1 cellular context compared by ENCODE assay signal in the genomic region with DNA sequence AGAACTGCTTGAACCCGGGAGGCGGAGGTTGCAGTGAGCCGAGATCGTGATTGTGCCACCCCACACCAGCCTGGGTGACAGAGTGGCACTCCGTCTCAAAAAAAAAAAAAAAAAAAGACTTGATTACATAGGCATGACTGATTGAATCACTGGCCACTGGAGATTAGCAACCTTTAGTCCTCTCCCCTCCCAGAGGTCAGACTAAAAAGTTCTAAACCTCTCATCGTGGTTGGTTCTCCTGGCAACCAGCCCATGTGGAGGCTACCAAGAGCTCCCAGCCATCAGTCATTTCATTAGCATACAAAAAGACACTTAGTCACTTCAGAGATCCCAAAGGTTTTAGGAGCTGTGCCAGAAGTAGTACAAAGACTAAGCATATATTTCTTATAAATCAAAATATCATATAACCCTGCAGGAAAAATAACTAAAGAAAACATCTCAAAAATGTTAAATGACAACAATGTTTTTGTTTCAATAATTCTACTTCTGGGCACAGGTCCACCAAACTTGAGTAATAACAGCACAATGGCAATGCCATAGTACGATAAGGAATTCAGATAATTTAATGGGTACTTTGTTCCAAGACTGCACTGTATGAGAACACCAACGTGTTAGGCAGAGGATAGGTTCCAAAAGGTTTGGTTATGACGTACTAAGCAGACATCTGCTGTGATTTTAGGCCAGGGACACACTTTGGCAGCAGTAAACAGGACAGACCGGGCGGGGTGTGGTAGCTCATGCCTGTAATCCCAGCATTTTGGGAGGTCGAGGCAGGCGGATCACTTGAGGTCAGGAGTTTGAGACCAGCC.
TF ChIP-seq lines count a peak whose summit lies in the region.

No MANE protein-coding gene starts in this region.

TF ChIP-seq in K562, 482 proteins besides CTCF, POLR2A, EP300 and RAD21 (continues in another document):
- TF ChIP-seq, protein P1, sequence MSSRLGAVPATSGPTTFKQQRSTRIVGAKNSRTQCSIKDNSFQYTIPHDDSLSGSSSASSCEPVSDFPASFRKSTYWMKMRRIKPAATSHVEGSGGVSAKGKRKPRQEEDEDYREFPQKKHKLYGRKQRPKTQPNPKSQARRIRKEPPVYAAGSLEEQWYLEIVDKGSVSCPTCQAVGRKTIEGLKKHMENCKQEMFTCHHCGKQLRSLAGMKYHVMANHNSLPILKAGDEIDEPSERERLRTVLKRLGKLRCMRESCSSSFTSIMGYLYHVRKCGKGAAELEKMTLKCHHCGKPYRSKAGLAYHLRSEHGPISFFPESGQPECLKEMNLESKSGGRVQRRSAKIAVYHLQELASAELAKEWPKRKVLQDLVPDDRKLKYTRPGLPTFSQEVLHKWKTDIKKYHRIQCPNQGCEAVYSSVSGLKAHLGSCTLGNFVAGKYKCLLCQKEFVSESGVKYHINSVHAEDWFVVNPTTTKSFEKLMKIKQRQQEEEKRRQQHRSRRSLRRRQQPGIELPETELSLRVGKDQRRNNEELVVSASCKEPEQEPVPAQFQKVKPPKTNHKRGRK (tag; IDR thresholded peaks at IDR 0.05) = no peak
- TF ChIP-seq TRIM28 (IDR thresholded peaks at IDR 0.05) = no peak
- TF ChIP-seq, protein P2, sequence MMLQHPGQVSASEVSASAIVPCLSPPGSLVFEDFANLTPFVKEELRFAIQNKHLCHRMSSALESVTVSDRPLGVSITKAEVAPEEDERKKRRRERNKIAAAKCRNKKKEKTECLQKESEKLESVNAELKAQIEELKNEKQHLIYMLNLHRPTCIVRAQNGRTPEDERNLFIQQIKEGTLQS (IDR thresholded peaks at IDR 0.05) = peak; percentile 20; the same call in 1 of the 2 replicates
- TF ChIP-seq, protein P2 (CRISPR knock-in tag; conservative IDR thresholded peaks at IDR 0.05) = no peak
- TF ChIP-seq, protein P3, sequence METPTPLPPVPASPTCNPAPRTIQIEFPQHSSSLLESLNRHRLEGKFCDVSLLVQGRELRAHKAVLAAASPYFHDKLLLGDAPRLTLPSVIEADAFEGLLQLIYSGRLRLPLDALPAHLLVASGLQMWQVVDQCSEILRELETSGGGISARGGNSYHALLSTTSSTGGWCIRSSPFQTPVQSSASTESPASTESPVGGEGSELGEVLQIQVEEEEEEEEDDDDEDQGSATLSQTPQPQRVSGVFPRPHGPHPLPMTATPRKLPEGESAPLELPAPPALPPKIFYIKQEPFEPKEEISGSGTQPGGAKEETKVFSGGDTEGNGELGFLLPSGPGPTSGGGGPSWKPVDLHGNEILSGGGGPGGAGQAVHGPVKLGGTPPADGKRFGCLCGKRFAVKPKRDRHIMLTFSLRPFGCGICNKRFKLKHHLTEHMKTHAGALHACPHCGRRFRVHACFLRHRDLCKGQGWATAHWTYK (CRISPR knock-in tag; IDR thresholded peaks at IDR 0.05) = no peak
- TF ChIP-seq ZNF384 (IDR thresholded peaks at IDR 0.05; ENCODE audit: low read depth, low read length) = peak; percentile 88
- peak; percentile 27 for TF ChIP-seq POLR2B (IDR thresholded peaks at IDR 0.05; ENCODE audit: low read depth, partially characterized antibody)
- TF ChIP-seq TEAD1 (CRISPR knock-in tag; IDR thresholded peaks at IDR 0.05) = no peak
- TF ChIP-seq SMARCA4 (IDR thresholded peaks at IDR 0.05) = 0 out of 2 replicates have a peak, but pooled peaks have one; percentile 41
- TF ChIP-seq ZBED1 (IDR thresholded peaks at IDR 0.05) = no peak
- TF ChIP-seq, protein P4, sequence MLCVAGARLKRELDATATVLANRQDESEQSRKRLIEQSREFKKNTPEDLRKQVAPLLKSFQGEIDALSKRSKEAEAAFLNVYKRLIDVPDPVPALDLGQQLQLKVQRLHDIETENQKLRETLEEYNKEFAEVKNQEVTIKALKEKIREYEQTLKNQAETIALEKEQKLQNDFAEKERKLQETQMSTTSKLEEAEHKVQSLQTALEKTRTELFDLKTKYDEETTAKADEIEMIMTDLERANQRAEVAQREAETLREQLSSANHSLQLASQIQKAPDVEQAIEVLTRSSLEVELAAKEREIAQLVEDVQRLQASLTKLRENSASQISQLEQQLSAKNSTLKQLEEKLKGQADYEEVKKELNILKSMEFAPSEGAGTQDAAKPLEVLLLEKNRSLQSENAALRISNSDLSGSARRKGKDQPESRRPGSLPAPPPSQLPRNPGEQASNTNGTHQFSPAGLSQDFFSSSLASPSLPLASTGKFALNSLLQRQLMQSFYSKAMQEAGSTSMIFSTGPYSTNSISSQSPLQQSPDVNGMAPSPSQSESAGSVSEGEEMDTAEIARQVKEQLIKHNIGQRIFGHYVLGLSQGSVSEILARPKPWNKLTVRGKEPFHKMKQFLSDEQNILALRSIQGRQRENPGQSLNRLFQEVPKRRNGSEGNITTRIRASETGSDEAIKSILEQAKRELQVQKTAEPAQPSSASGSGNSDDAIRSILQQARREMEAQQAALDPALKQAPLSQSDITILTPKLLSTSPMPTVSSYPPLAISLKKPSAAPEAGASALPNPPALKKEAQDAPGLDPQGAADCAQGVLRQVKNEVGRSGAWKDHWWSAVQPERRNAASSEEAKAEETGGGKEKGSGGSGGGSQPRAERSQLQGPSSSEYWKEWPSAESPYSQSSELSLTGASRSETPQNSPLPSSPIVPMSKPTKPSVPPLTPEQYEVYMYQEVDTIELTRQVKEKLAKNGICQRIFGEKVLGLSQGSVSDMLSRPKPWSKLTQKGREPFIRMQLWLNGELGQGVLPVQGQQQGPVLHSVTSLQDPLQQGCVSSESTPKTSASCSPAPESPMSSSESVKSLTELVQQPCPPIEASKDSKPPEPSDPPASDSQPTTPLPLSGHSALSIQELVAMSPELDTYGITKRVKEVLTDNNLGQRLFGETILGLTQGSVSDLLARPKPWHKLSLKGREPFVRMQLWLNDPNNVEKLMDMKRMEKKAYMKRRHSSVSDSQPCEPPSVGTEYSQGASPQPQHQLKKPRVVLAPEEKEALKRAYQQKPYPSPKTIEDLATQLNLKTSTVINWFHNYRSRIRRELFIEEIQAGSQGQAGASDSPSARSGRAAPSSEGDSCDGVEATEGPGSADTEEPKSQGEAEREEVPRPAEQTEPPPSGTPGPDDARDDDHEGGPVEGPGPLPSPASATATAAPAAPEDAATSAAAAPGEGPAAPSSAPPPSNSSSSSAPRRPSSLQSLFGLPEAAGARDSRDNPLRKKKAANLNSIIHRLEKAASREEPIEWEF (CRISPR knock-in tag; IDR thresholded peaks at IDR 0.05) = no peak
- no peak for TF ChIP-seq BDP1 (IDR thresholded peaks at IDR 0.05; ENCODE audit: insufficient read depth, insufficient read length)
- no peak for TF ChIP-seq ZNF586 (CRISPR knock-in tag; conservative IDR thresholded peaks at IDR 0.05)
- TF ChIP-seq FOXK2 (conservative IDR thresholded peaks at IDR 0.05 in 1 of 2, IDR thresholded peaks at IDR 0.05 in 1 of 2; ENCODE audit: low read depth in 2 of 2) = no peak
- TF ChIP-seq PRPF4 (IDR thresholded peaks at IDR 0.05; ENCODE audit: insufficient read depth, low read depth, low read length, poor library complexity, severe bottlenecking) = no peak
- TF ChIP-seq, protein P5, sequence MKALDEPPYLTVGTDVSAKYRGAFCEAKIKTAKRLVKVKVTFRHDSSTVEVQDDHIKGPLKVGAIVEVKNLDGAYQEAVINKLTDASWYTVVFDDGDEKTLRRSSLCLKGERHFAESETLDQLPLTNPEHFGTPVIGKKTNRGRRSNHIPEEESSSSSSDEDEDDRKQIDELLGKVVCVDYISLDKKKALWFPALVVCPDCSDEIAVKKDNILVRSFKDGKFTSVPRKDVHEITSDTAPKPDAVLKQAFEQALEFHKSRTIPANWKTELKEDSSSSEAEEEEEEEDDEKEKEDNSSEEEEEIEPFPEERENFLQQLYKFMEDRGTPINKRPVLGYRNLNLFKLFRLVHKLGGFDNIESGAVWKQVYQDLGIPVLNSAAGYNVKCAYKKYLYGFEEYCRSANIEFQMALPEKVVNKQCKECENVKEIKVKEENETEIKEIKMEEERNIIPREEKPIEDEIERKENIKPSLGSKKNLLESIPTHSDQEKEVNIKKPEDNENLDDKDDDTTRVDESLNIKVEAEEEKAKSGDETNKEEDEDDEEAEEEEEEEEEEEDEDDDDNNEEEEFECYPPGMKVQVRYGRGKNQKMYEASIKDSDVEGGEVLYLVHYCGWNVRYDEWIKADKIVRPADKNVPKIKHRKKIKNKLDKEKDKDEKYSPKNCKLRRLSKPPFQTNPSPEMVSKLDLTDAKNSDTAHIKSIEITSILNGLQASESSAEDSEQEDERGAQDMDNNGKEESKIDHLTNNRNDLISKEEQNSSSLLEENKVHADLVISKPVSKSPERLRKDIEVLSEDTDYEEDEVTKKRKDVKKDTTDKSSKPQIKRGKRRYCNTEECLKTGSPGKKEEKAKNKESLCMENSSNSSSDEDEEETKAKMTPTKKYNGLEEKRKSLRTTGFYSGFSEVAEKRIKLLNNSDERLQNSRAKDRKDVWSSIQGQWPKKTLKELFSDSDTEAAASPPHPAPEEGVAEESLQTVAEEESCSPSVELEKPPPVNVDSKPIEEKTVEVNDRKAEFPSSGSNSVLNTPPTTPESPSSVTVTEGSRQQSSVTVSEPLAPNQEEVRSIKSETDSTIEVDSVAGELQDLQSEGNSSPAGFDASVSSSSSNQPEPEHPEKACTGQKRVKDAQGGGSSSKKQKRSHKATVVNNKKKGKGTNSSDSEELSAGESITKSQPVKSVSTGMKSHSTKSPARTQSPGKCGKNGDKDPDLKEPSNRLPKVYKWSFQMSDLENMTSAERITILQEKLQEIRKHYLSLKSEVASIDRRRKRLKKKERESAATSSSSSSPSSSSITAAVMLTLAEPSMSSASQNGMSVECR (CRISPR knock-in tag; IDR thresholded peaks at IDR 0.05) = no peak
- TF ChIP-seq ZNF583 (CRISPR knock-in tag; IDR thresholded peaks at IDR 0.05) = no peak
- no peak for TF ChIP-seq EGR1 (conservative IDR thresholded peaks at IDR 0.05)
- TF ChIP-seq FOXJ2 (tag; IDR thresholded peaks at IDR 0.05) = no peak
- TF ChIP-seq FOS (IDR thresholded peaks at IDR 0.05; ENCODE audit: extremely low read depth, insufficient read length) = peak; percentile 16
- TF ChIP-seq, protein P6, sequence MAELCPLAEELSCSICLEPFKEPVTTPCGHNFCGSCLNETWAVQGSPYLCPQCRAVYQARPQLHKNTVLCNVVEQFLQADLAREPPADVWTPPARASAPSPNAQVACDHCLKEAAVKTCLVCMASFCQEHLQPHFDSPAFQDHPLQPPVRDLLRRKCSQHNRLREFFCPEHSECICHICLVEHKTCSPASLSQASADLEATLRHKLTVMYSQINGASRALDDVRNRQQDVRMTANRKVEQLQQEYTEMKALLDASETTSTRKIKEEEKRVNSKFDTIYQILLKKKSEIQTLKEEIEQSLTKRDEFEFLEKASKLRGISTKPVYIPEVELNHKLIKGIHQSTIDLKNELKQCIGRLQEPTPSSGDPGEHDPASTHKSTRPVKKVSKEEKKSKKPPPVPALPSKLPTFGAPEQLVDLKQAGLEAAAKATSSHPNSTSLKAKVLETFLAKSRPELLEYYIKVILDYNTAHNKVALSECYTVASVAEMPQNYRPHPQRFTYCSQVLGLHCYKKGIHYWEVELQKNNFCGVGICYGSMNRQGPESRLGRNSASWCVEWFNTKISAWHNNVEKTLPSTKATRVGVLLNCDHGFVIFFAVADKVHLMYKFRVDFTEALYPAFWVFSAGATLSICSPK (IDR thresholded peaks at IDR 0.05; ENCODE audit: borderline replicate concordance) = no peak
- peak; percentile 73 for TF ChIP-seq CBFA2T3 (IDR thresholded peaks at IDR 0.05)
- peak; percentile 51 for TF ChIP-seq TAL1 (IDR thresholded peaks at IDR 0.05)
- TF ChIP-seq NONO (IDR thresholded peaks at IDR 0.05; ENCODE audit: low read depth in 2 of 2, low read length in 1 of 2) = no peak
- no peak for TF ChIP-seq HLTF (IDR thresholded peaks at IDR 0.05)
- TF ChIP-seq ZNF830 (CRISPR knock-in tag; IDR thresholded peaks at IDR 0.05) = no peak
- TF ChIP-seq SOX6 (IDR thresholded peaks at IDR 0.05) = 0 out of 2 replicates have a peak, but pooled peaks have one; percentile 33
- no peak for TF ChIP-seq SRSF9 (IDR thresholded peaks at IDR 0.05; ENCODE audit: borderline replicate concordance, low read depth, low read length)
- 0 out of 2 replicates have a peak, but pooled peaks have one; percentile 29 for TF ChIP-seq ZNF589 (CRISPR knock-in tag; IDR thresholded peaks at IDR 0.05; ENCODE audit: low read depth)
- TF ChIP-seq ZNF766 (CRISPR knock-in tag; conservative IDR thresholded peaks at IDR 0.05) = peak; percentile 90
- no peak for TF ChIP-seq SIX5 (IDR thresholded peaks at IDR 0.05; ENCODE audit: borderline replicate concordance in 1 of 2, insufficient read depth in 1 of 2, low read depth in 1 of 2, low read length in 2 of 2)
- no peak for TF ChIP-seq POLR3A (IDR thresholded peaks at IDR 0.05; ENCODE audit: borderline replicate concordance, extremely low read depth, insufficient read depth, insufficient read length)
- TF ChIP-seq, protein P7, sequence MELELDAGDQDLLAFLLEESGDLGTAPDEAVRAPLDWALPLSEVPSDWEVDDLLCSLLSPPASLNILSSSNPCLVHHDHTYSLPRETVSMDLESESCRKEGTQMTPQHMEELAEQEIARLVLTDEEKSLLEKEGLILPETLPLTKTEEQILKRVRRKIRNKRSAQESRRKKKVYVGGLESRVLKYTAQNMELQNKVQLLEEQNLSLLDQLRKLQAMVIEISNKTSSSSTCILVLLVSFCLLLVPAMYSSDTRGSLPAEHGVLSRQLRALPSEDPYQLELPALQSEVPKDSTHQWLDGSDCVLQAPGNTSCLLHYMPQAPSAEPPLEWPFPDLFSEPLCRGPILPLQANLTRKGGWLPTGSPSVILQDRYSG (tag; conservative IDR thresholded peaks at IDR 0.05; ENCODE audit: low read depth) = no peak
- TF ChIP-seq MED1 (CRISPR knock-in tag; IDR thresholded peaks at IDR 0.05; ENCODE audit: borderline replicate concordance) = no peak
- no peak for TF ChIP-seq MEF2A (IDR thresholded peaks at IDR 0.05; ENCODE audit: control insufficient read depth, low read depth, low read length)
- TF ChIP-seq RFX1 (IDR thresholded peaks at IDR 0.05) = peak; percentile 79
- 0 out of 4 replicates have a peak, but pooled peaks of 1 of the 2 experiments have one; percentile 26 for TF ChIP-seq FOXA3 (CRISPR knock-in tag; conservative IDR thresholded peaks at IDR 0.05 in 1 of 2, IDR thresholded peaks at IDR 0.05 in 1 of 2)
- TF ChIP-seq NR2C1 (IDR thresholded peaks at IDR 0.05) = no peak
- 0 out of 2 replicates have a peak, but pooled peaks have one; percentile 28 for TF ChIP-seq NR2C1 (tag; IDR thresholded peaks at IDR 0.05)
- no peak for TF ChIP-seq ZNF408 (CRISPR knock-in tag; IDR thresholded peaks at IDR 0.05; ENCODE audit: low read depth)
- TF ChIP-seq ADNP (tag; IDR thresholded peaks at IDR 0.05) = no peak
- TF ChIP-seq BACH1 (tag; IDR thresholded peaks at IDR 0.05) = 0 out of 2 replicates have a peak, but pooled peaks have one; percentile 23
- TF ChIP-seq KHSRP (IDR thresholded peaks at IDR 0.05) = no peak
- TF ChIP-seq, protein P8, sequence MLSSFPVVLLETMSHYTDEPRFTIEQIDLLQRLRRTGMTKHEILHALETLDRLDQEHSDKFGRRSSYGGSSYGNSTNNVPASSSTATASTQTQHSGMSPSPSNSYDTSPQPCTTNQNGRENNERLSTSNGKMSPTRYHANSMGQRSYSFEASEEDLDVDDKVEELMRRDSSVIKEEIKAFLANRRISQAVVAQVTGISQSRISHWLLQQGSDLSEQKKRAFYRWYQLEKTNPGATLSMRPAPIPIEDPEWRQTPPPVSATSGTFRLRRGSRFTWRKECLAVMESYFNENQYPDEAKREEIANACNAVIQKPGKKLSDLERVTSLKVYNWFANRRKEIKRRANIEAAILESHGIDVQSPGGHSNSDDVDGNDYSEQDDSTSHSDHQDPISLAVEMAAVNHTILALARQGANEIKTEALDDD (IDR thresholded peaks at IDR 0.05) = peak; percentile 87
- TF ChIP-seq ATF1 (CRISPR knock-in tag; IDR thresholded peaks at IDR 0.05) = no peak
- TF ChIP-seq ATF1 (tag; IDR thresholded peaks at IDR 0.05) = 0 out of 2 replicates have a peak, but pooled peaks have one; percentile 26
- TF ChIP-seq ZFPM2 (CRISPR knock-in tag; IDR thresholded peaks at IDR 0.05) = no peak
- TF ChIP-seq MAFF (IDR thresholded peaks at IDR 0.05; ENCODE audit: low read length) = no peak
